Comparison of ENCODE assay signal across 24 cellular contexts in genomic region chr1:25462732-25463131, GRCh38. TPM values are rescaled to one million over a fixed set of nuclear protein-coding genes. Genes with fewer than 3 reads are reported as not detected.
A peak's percentile ranks its signal among the peaks of the same experiment; 100 is the strongest.
DNase-seq lines count a peak whose midpoint lies in the region; ATAC-seq and TF ChIP-seq lines count a peak whose summit lies in the region.
"Had no signal": no experiment of that assay in that cellular context is flagged by ENCODE, and none has a peak within 500 bp of the region (broad histone marks: within the 10 kb centered on the region; RNA-seq: fewer than 3 reads in every experiment).

No MANE protein-coding gene starts in this region.

- H3K27me3 ChIP-seq in left ventricle myocardium inferior (ENCODE audit: low read depth) = no peaks in the 10 kb centered on the region
- H3K27me3 ChIP-seq in brain microvascular endothelial cell (replicated peaks) = no peaks in the 10 kb centered on the region
- H3K27me3 ChIP-seq: ascending aorta, SJCRH30 had no signal

- ATAC-seq in T-helper 17 cell (no peak), sciatic nerve (no peak)
- ATAC-seq: activated CD8-positive, alpha-beta T cell treated with anti-CD3 and anti-CD28 coated beads for 36 hours; effector memory CD8-positive, alpha-beta T cell had no signal

- H3K36me3 Mint-ChIP-seq in T-helper 17 cell (ENCODE audit: low read depth) = peaks cover 9% of the 10 kb centered on the region

- DNase-seq in DMS79 (lab: John Stamatoyannopoulos, UW) (peak; percentile 41), NCI-H1092 (lab: John Stamatoyannopoulos, UW) (peak; percentile 27), T-helper 17 cell (no peak), left ventricle myocardium inferior (no peak), middle frontal gyrus (ENCODE audit: extremely low spot score, low spot score) (no peak), brain microvascular endothelial cell (no peak), sciatic nerve (ENCODE audit: low spot score) (no peak), NCI-H2196 treated with DMSO at 0.1 percent for 48 hours (lab: John Stamatoyannopoulos, UW; ENCODE audit: unreplicated experiment) (no peak)
- DNase-seq: activated B cell treated with CpG ODN at 0.5 μM for 24 hours; activated CD8-positive, alpha-beta T cell treated with anti-CD3 and anti-CD28 coated beads for 36 hours; activated naive CD4-positive, alpha-beta T cell treated with Interleukin-2 at 50 U/mL for 16 hours; effector memory CD8-positive, alpha-beta T cell; HCEC 1CT; MV-4-11; NCI-H2107; NCI-H748 treated with DMSO at 0.1 percent for 48 hours; occipital lobe; SJCRH30; stimulated activated CD4-positive, alpha-beta T cell treated with anti-CD3 and anti-CD28 coated beads, Interleukin-12 subunit alpha, Interleukin-12 subunit beta, amount 100 ng/mL, for 4 hours had no signal

- intact Hi-C loops in left ventricle myocardium inferior (cut with micrococcal nuclease) (no loop called here), sciatic nerve (cut with DNase I) (no loop called here)

- no peaks in the 10 kb centered on the region for H3K27me3 Mint-ChIP-seq in T-helper 17 cell
- H3K27me3 Mint-ChIP-seq: activated B cell treated with CpG ODN at 0.5 μM for 24 hours; activated CD8-positive, alpha-beta T cell treated with anti-CD3 and anti-CD28 coated beads for 36 hours; effector memory CD8-positive, alpha-beta T cell had no signal

- H3K27ac Mint-ChIP-seq in T-helper 17 cell = peak overlapping the region; percentile 61
- H3K27ac Mint-ChIP-seq: activated B cell treated with CpG ODN at 0.5 μM for 24 hours; activated CD8-positive, alpha-beta T cell treated with anti-CD3 and anti-CD28 coated beads for 36 hours had no signal

- in situ Hi-C loops in brain microvascular endothelial cell (cut with HindIII; ENCODE audit: low pct_ligation_motif_present, low sequenced_read_pairs) = no loop called here

- peaks cover 65% of the 10 kb centered on the region for H3K4me1 ChIP-seq in left ventricle myocardium inferior
- H3K4me1 ChIP-seq: SJCRH30 had no signal

- peaks cover 19% of the 10 kb centered on the region for H3K36me3 ChIP-seq in left ventricle myocardium inferior
- peaks cover 10% of the 10 kb centered on the region for H3K36me3 ChIP-seq in brain microvascular endothelial cell (replicated peaks)

- peaks cover 16% of the 10 kb centered on the region for H3K4me1 Mint-ChIP-seq in T-helper 17 cell

- H3K27ac ChIP-seq in left ventricle myocardium inferior (replicated peaks) = peak overlapping the region; percentile 61
- no peak overlapping the region for H3K27ac ChIP-seq in brain microvascular endothelial cell
- H3K27ac ChIP-seq: ascending aorta, KMS-11, SJCRH30 had no signal

- no peaks in the 10 kb centered on the region for H3K9me3 ChIP-seq in T-helper 17 cell (ENCODE audit: control insufficient read depth, low read length, poor library complexity, severe bottlenecking)
- H3K9me3 ChIP-seq in left ventricle myocardium inferior (replicated peaks) = no peaks in the 10 kb centered on the region
- H3K9me3 ChIP-seq: ascending aorta, SJCRH30 had no signal

- H3K4me3 ChIP-seq in left ventricle myocardium inferior (no peak overlapping the region), brain microvascular endothelial cell (ENCODE audit: low read depth, low read length) (no peak overlapping the region)
- H3K4me3 ChIP-seq: ascending aorta, SJCRH30 had no signal

- no peak overlapping the region for H3K4me3 Mint-ChIP-seq in T-helper 17 cell
- H3K4me3 Mint-ChIP-seq: activated B cell treated with CpG ODN at 0.5 μM for 24 hours; activated CD8-positive, alpha-beta T cell treated with anti-CD3 and anti-CD28 coated beads for 36 hours; effector memory CD8-positive, alpha-beta T cell had no signal

- TF ChIP-seq CTCF in left ventricle myocardium inferior (IDR thresholded peaks at IDR 0.05; ENCODE audit: borderline replicate concordance) = no peak
- no peak for TF ChIP-seq CTCF in brain microvascular endothelial cell (IDR thresholded peaks at IDR 0.05; ENCODE audit: low read depth, low read length, missing control alignments)

RNA-seq across cellular contexts. Expression of gene MACO1, which starts 32.0 kb away (rescaled TPM):
- total RNA-seq in T-helper 17 cell (10 to 100 TPM; 16.3 to 21.6 TPM), left ventricle myocardium inferior (12.9 TPM), sciatic nerve (20.4 TPM)

RNA-seq across cellular contexts. Expression of gene RHCE, which starts 42.1 kb away (rescaled TPM):
- not detected for total RNA-seq in T-helper 17 cell
- total RNA-seq in left ventricle myocardium inferior = 1.0 TPM
- 1.1 TPM for total RNA-seq in sciatic nerve
- total RNA-seq: activated B cell treated with CpG ODN at 0.5 μM for 24 hours; ascending aorta; HT-29; occipital lobe; subcutaneous adipose tissue; T-helper 2 cell treated with Interferon-gamma antibody and Interleukin-4, amounts not matched to agents 100 ng/mL and 5 ng/mL, for 36 hours had no signal

Comparison
In these comparisons a context has a peak if more than half of its experiments do, and no peak if none do; other contexts are left out.
1. DNase-seq: peak in DMS79 (single experiment) and NCI-H1092 (single experiment); none in T-helper 17 cell (0 of 3), left ventricle myocardium inferior (single experiment), middle frontal gyrus (single experiment), brain microvascular endothelial cell (single experiment), sciatic nerve (single experiment) and NCI-H2196 treated with DMSO at 0.1 percent for 48 hours (single experiment).